In the genomic region with DNA sequence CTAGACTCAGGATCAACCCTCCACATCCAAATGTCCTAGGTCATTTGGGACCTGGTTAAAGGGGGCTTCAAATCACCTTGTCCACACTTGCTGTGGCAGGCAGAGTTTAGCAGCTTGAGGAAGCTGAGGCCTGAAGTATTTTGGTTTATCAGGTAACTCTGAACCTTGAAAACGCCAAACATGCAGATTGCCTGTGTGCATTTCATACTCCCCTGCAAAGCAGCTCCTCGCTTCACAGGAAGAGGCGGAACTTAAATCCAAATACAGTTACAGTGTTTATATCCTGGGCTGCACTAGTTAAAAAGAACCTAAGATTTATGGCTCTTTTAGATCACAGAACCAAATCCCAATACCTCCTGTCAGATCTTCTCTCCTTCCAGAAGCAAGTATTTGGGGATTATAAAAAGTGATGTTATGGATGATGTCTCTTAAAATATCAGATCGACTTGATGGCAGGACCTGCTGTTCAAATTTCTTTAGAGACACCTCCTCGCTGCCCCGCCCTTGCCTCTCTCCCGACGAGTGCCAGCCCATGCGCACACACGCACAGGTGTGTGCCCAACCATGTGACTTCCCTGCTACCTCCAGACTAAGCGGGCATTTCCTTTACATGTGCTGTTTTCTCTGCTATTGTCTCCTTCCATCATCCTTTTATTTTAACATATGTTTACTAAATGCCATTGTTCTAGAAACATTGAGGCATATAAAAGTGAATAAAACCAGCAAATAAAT, we compare ENCODE assay signal across 16 cellular contexts.
"Had no signal": no experiment of that assay in that cellular context is flagged by ENCODE, and none has a peak within 500 bp of the region (broad histone marks: within the 10 kb centered on the region; RNA-seq: fewer than 3 reads in every experiment).

No MANE protein-coding gene starts in this region.

- H3K27ac Mint-ChIP-seq: activated B cell treated with CpG ODN at 0.5 μM for 24 hours; activated CD4-positive, alpha-beta T cell treated with anti-CD3 and anti-CD28 coated beads, Interleukin-2, amount 10 ng/mL, durations not matched to agents 24 days and 14 days; activated naive CD8-positive, alpha-beta T cell; stimulated activated naive CD8-positive, alpha-beta T cell treated with anti-CD3 and anti-CD28 coated beads, Interleukin-15, Interleukin-2, amounts not matched to agents 100 ng/mL and 50 ng/mL, for 24 hours had no signal

- H3K27ac ChIP-seq: left ventricle myocardium inferior, thoracic aorta, vagina had no signal

- H3K9me3 Mint-ChIP-seq: activated B cell treated with CpG ODN at 0.5 μM for 24 hours; activated CD4-positive, alpha-beta T cell treated with anti-CD3 and anti-CD28 coated beads, Interleukin-2, amount 10 ng/mL, durations not matched to agents 24 days and 14 days; stimulated activated naive CD8-positive, alpha-beta T cell treated with anti-CD3 and anti-CD28 coated beads, Interleukin-15, Interleukin-2, amounts not matched to agents 100 ng/mL and 50 ng/mL, for 24 hours had no signal

- H3K9me3 ChIP-seq: esophagus squamous epithelium, left ventricle myocardium inferior, thoracic aorta, vagina had no signal

- H3K36me3 ChIP-seq: esophagus squamous epithelium, left ventricle myocardium inferior, thoracic aorta, vagina had no signal

- ATAC-seq: SK-N-SH treated with all-trans-retinoic acid at 6 μM for 48 hours had no signal

- H3K4me3 Mint-ChIP-seq: activated B cell treated with CpG ODN at 0.5 μM for 24 hours; activated CD4-positive, alpha-beta T cell treated with anti-CD3 and anti-CD28 coated beads, Interleukin-2, amount 10 ng/mL, durations not matched to agents 24 days and 14 days; activated naive CD8-positive, alpha-beta T cell; stimulated activated naive CD8-positive, alpha-beta T cell treated with anti-CD3 and anti-CD28 coated beads, Interleukin-15, Interleukin-2, amounts not matched to agents 100 ng/mL and 50 ng/mL, for 24 hours had no signal

- DNase-seq: activated B cell treated with CpG ODN at 0.5 μM for 24 hours; activated CD4-positive, alpha-beta T cell treated with anti-CD3 and anti-CD28 coated beads, Interleukin-2, amount 10 ng/mL, durations not matched to agents 24 days and 14 days; activated effector memory CD4-positive, alpha-beta T cell treated with anti-CD3 and anti-CD28 coated beads, Interleukin-2, amount 50 U/mL, for 16 hours; amygdala; esophagus squamous epithelium; foreskin fibroblast; left ventricle myocardium inferior; mesendoderm; stimulated activated CD4-positive, alpha-beta T cell treated with anti-CD3 and anti-CD28 coated beads, Interleukin-4, amount 100 ng/mL, for 1 hour; stimulated activated CD8-positive, alpha-beta memory T cell treated with anti-CD3 and anti-CD28 coated beads, Interleukin-4, amount 100 ng/mL, for 48 hours had no signal

- H3K4me3 ChIP-seq: esophagus squamous epithelium, left ventricle myocardium inferior, thoracic aorta, vagina had no signal

- H3K4me1 ChIP-seq: left ventricle myocardium inferior had no signal

- H3K27me3 ChIP-seq: esophagus squamous epithelium, vagina had no signal

- H3K4me1 Mint-ChIP-seq: activated B cell treated with CpG ODN at 0.5 μM for 24 hours; activated CD4-positive, alpha-beta T cell treated with anti-CD3 and anti-CD28 coated beads, Interleukin-2, amount 10 ng/mL, durations not matched to agents 24 days and 14 days had no signal

- H3K36me3 Mint-ChIP-seq: activated naive CD8-positive, alpha-beta T cell had no signal

- FAIRE-seq: endometrium had no signal
